In genomic region chr10:113000876-113001598, GRCh38 we compare ENCODE assay signal across 1 cellular context.
TF ChIP-seq lines count a peak whose summit lies in the region.

No MANE protein-coding gene starts in this region.

TF ChIP-seq in WTC11, 78 proteins besides CTCF, POLR2A, EP300 and RAD21 (continued from another document):
- TF ChIP-seq, protein P1, sequence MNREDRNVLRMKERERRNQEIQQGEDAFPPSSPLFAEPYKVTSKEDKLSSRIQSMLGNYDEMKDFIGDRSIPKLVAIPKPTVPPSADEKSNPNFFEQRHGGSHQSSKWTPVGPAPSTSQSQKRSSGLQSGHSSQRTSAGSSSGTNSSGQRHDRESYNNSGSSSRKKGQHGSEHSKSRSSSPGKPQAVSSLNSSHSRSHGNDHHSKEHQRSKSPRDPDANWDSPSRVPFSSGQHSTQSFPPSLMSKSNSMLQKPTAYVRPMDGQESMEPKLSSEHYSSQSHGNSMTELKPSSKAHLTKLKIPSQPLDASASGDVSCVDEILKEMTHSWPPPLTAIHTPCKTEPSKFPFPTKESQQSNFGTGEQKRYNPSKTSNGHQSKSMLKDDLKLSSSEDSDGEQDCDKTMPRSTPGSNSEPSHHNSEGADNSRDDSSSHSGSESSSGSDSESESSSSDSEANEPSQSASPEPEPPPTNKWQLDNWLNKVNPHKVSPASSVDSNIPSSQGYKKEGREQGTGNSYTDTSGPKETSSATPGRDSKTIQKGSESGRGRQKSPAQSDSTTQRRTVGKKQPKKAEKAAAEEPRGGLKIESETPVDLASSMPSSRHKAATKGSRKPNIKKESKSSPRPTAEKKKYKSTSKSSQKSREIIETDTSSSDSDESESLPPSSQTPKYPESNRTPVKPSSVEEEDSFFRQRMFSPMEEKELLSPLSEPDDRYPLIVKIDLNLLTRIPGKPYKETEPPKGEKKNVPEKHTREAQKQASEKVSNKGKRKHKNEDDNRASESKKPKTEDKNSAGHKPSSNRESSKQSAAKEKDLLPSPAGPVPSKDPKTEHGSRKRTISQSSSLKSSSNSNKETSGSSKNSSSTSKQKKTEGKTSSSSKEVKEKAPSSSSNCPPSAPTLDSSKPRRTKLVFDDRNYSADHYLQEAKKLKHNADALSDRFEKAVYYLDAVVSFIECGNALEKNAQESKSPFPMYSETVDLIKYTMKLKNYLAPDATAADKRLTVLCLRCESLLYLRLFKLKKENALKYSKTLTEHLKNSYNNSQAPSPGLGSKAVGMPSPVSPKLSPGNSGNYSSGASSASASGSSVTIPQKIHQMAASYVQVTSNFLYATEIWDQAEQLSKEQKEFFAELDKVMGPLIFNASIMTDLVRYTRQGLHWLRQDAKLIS (CRISPR knock-in tag; IDR thresholded peaks at IDR 0.05; ENCODE audit: borderline replicate concordance), result no peak
- TF ChIP-seq ELF4 (CRISPR knock-in tag; IDR thresholded peaks at IDR 0.05; ENCODE audit: low read depth) (no peak), NR3C1 (CRISPR knock-in tag; conservative IDR thresholded peaks at IDR 0.05; ENCODE audit: low read depth) (no peak), IRF2 (CRISPR knock-in tag; IDR thresholded peaks at IDR 0.05; ENCODE audit: borderline replicate concordance, low read depth) (no peak), TCF7 (CRISPR knock-in tag; IDR thresholded peaks at IDR 0.05; ENCODE audit: low read depth) (no peak), GABPB1 (CRISPR knock-in tag; IDR thresholded peaks at IDR 0.05) (no peak)
- TF ChIP-seq, protein P2, sequence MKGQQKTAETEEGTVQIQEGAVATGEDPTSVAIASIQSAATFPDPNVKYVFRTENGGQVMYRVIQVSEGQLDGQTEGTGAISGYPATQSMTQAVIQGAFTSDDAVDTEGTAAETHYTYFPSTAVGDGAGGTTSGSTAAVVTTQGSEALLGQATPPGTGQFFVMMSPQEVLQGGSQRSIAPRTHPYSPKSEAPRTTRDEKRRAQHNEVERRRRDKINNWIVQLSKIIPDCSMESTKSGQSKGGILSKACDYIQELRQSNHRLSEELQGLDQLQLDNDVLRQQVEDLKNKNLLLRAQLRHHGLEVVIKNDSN (CRISPR knock-in tag; IDR thresholded peaks at IDR 0.05), result no peak
- TF ChIP-seq, protein P3, sequence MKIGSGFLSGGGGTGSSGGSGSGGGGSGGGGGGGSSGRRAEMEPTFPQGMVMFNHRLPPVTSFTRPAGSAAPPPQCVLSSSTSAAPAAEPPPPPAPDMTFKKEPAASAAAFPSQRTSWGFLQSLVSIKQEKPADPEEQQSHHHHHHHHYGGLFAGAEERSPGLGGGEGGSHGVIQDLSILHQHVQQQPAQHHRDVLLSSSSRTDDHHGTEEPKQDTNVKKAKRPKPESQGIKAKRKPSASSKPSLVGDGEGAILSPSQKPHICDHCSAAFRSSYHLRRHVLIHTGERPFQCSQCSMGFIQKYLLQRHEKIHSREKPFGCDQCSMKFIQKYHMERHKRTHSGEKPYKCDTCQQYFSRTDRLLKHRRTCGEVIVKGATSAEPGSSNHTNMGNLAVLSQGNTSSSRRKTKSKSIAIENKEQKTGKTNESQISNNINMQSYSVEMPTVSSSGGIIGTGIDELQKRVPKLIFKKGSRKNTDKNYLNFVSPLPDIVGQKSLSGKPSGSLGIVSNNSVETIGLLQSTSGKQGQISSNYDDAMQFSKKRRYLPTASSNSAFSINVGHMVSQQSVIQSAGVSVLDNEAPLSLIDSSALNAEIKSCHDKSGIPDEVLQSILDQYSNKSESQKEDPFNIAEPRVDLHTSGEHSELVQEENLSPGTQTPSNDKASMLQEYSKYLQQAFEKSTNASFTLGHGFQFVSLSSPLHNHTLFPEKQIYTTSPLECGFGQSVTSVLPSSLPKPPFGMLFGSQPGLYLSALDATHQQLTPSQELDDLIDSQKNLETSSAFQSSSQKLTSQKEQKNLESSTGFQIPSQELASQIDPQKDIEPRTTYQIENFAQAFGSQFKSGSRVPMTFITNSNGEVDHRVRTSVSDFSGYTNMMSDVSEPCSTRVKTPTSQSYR (CRISPR knock-in tag; IDR thresholded peaks at IDR 0.05), result no peak
- TF ChIP-seq, protein P4, sequence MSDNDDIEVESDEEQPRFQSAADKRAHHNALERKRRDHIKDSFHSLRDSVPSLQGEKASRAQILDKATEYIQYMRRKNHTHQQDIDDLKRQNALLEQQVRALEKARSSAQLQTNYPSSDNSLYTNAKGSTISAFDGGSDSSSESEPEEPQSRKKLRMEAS (CRISPR knock-in tag; IDR thresholded peaks at IDR 0.05), result no peak
- TF ChIP-seq, protein P5, sequence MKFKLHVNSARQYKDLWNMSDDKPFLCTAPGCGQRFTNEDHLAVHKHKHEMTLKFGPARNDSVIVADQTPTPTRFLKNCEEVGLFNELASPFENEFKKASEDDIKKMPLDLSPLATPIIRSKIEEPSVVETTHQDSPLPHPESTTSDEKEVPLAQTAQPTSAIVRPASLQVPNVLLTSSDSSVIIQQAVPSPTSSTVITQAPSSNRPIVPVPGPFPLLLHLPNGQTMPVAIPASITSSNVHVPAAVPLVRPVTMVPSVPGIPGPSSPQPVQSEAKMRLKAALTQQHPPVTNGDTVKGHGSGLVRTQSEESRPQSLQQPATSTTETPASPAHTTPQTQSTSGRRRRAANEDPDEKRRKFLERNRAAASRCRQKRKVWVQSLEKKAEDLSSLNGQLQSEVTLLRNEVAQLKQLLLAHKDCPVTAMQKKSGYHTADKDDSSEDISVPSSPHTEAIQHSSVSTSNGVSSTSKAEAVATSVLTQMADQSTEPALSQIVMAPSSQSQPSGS (CRISPR knock-in tag; IDR thresholded peaks at IDR 0.05; ENCODE audit: borderline replicate concordance, low read depth), result no peak
